Comparison of ENCODE assay signal across 27 cellular contexts in the genomic region with DNA sequence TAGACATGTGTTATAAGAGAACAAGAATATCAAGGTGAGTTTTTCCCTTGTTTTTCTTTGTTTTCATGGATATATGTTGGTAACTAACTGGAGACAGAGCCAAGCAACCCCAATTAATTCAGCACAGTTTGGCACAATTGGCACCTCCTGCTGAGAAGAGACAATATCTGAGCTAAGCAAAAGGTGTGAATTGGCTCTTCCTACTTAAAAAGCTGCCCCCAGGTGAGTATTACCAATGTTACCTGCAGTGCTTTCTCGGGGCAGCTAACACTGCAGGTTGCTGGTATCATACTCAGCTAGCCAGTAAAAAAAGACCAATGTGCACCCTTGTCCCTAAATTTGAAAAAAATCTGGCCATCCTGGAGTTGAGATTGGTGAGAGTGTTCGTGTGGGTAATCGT.
"Had no signal": no experiment of that assay in that cellular context is flagged by ENCODE, and none has a peak within 500 bp of the region (broad histone marks: within the 10 kb centered on the region; RNA-seq: fewer than 3 reads in every experiment).

No MANE protein-coding gene starts in this region.

- H3K4me3 ChIP-seq: lower lobe of right lung, suprapubic skin, tibial artery, upper lobe of right lung had no signal

- H3K9me3 ChIP-seq: lower lobe of right lung, suprapubic skin, tibial artery, upper lobe of right lung had no signal

- H3K4me3 Mint-ChIP-seq: activated CD4-positive, alpha-beta memory T cell treated with anti-CD3 and anti-CD28 coated beads for 36 hours; activated T-cell treated with anti-CD3 and anti-CD28 coated beads, Interleukin-2, amount 50 U/mL, for 4 hours; activated T-helper 17 cell treated with anti-CD3 and anti-CD28 coated beads, Interleukin-2, amount 50 U/mL, for 72 hours; natural killer cell had no signal

- H3K4me1 Mint-ChIP-seq: activated T-helper 17 cell treated with anti-CD3 and anti-CD28 coated beads, Interleukin-2, amount 50 U/mL, for 72 hours; natural killer cell had no signal

- DNase-seq: activated CD4-positive, alpha-beta memory T cell treated with anti-CD3 and anti-CD28 coated beads for 36 hours; activated CD4-positive, alpha-beta T cell treated with anti-CD3 and anti-CD28 coated beads for 48 hours; activated CD8-positive, alpha-beta memory T cell treated with anti-CD3 and anti-CD28 coated beads, Interleukin-2, amount 50 U/mL, for 48 hours; activated gamma-delta T cell treated with Interleukin-2 at 50 U/mL for 16 hours; activated naive CD4-positive, alpha-beta T cell treated with anti-CD3 and anti-CD28 coated beads, Interleukin-2, amount 50 U/mL, for 16 hours; activated T-cell treated with anti-CD3 and anti-CD28 coated beads, Interleukin-2, amount 50 U/mL, for 4 hours; amniotic stem cell; brain microvascular endothelial cell; cortex of kidney; foreskin fibroblast; head of caudate nucleus; hippocampal formation; kidney glomerular epithelial cell; lower lobe of right lung; mesenchymal stem cell; natural killer cell; right cardiac atrium; stimulated activated CD4-positive, alpha-beta T cell treated with anti-CD3 and anti-CD28 coated beads, Interleukin-15, amount 100 ng/mL, for 24 hours; stimulated activated naive CD4-positive, alpha-beta T cell; tibial artery; upper lobe of right lung had no signal

- H3K27me3 ChIP-seq: brain microvascular endothelial cell, suprapubic skin, tibial artery, upper lobe of right lung had no signal

- H3K36me3 ChIP-seq: brain microvascular endothelial cell, lower lobe of right lung, suprapubic skin, tibial artery, upper lobe of right lung had no signal

- H3K27ac ChIP-seq: brain microvascular endothelial cell, lower lobe of right lung, suprapubic skin, tibial artery, upper lobe of right lung, VCaP had no signal

- H3K4me1 ChIP-seq: lower lobe of right lung, suprapubic skin, tibial artery, upper lobe of right lung had no signal

- ATAC-seq: activated CD4-positive, CD25-positive, alpha-beta regulatory T cell treated with anti-CD3 and anti-CD28 coated beads, Interleukin-2, amount 50 U/mL, for 24 hours; activated T-cell treated with anti-CD3 and anti-CD28 coated beads, Interleukin-2, amount 50 U/mL, for 4 hours; activated T-helper 17 cell treated with anti-CD3 and anti-CD28 coated beads, Interleukin-2, amount 50 U/mL, for 72 hours; esophagus mucosa; left lobe of liver; lower lobe of right lung; natural killer cell; right cardiac atrium; upper lobe of right lung had no signal

- H3K27ac Mint-ChIP-seq: activated CD4-positive, alpha-beta memory T cell treated with anti-CD3 and anti-CD28 coated beads for 36 hours; activated T-helper 17 cell treated with anti-CD3 and anti-CD28 coated beads, Interleukin-2, amount 50 U/mL, for 72 hours; natural killer cell had no signal

- H3K27me3 Mint-ChIP-seq: activated CD4-positive, alpha-beta memory T cell treated with anti-CD3 and anti-CD28 coated beads for 36 hours; activated T-helper 17 cell treated with anti-CD3 and anti-CD28 coated beads, Interleukin-2, amount 50 U/mL, for 72 hours had no signal

- H3K9me3 Mint-ChIP-seq: activated T-cell treated with anti-CD3 and anti-CD28 coated beads, Interleukin-2, amount 50 U/mL, for 4 hours had no signal

- H3K36me3 Mint-ChIP-seq: activated CD4-positive, alpha-beta memory T cell treated with anti-CD3 and anti-CD28 coated beads for 36 hours; natural killer cell had no signal
